35 cellular contexts compared by ENCODE assay signal in genomic region chr2:156305121-156305520, GRCh38.
"Had no signal": no experiment of that assay in that cellular context is flagged by ENCODE, and none has a peak within 500 bp of the region (broad histone marks: within the 10 kb centered on the region; RNA-seq: fewer than 3 reads in every experiment).

No MANE protein-coding gene starts in this region.

- H3K9me3 ChIP-seq: MG63 had no signal

- H3K4me3 ChIP-seq: MG63 had no signal

- DNase-seq: Karpas-422, Kasumi-1, KBM-7, KG1, MG63, MM.1S, MV-4-11, NCI-H1048, NCI-H1092, NCI-H1092 treated with DMSO at 0.1 percent for 48 hours, NCI-H1105, NCI-H1105 treated with DMSO at 0.1 percent for 48 hours, NCI-H1417, NCI-H1417 treated with DMSO at 0.1 percent for 48 hours, NCI-H1436, NCI-H146, NCI-H1694, NCI-H1694 treated with DMSO at 0.1 percent for 48 hours, NCI-H187, NCI-H187 treated with DMSO at 0.1 percent for 48 hours, NCI-H1930, NCI-H2029, NCI-H2029 treated with DMSO at 0.1 percent for 48 hours, NCI-H2081, NCI-H2081 treated with DMSO at 0.1 percent for 48 hours, NCI-H2107, NCI-H2171, NCI-H2171 treated with DMSO at 0.1 percent for 48 hours, NCI-H2227 treated with DMSO at 0.1 percent for 48 hours, NCI-H226, NCI-H345, NCI-H446, NCI-H446 treated with DMSO at 0.1 percent for 48 hours, NCI-H510A had no signal

- H3K4me2 ChIP-seq: KMS-11 had no signal

- H3K27ac ChIP-seq: KMS-11 had no signal

- H3K27me3 ChIP-seq: MG63 had no signal

- H3K36me3 ChIP-seq: MG63 had no signal

- H3K9ac ChIP-seq: KMS-11 had no signal
